2 cellular contexts compared by ENCODE assay signal in genomic region chr16:88441460-88441859, GRCh38.
TF ChIP-seq lines count a peak whose summit lies in the region.

No MANE protein-coding gene starts in this region.

TF ChIP-seq in HepG2, 621 proteins besides CTCF, POLR2A, EP300 and RAD21:
- TF ChIP-seq ZBTB33 (CRISPR knock-in tag; IDR thresholded peaks at IDR 0.05): peak; percentile 58; the same call in 1 of the 2 replicates
- TF ChIP-seq ATF5 (CRISPR knock-in tag; IDR thresholded peaks at IDR 0.05; ENCODE audit: low read depth): no peak
- 0 out of 2 replicates have a peak, but pooled peaks have one; percentile 12 for TF ChIP-seq RXRA (CRISPR knock-in tag; IDR thresholded peaks at IDR 0.05)

TF ChIP-seq in H1, 55 proteins besides CTCF, POLR2A, EP300 and RAD21:
- TF ChIP-seq RXRA (IDR thresholded peaks at IDR 0.05; ENCODE audit: insufficient read depth, low read depth, low read length) (no peak), MAX (IDR thresholded peaks at IDR 0.05) (no peak), ATF2 (IDR thresholded peaks at IDR 0.05; ENCODE audit: low read length) (no peak), RBBP5 (IDR thresholded peaks at IDR 0.05; ENCODE audit: borderline replicate concordance, low read depth, low read length) (no peak), TBP (IDR thresholded peaks at IDR 0.05; ENCODE audit: low read depth, low read length) (no peak), SAP30 (IDR thresholded peaks at IDR 0.05; ENCODE audit: insufficient read depth, insufficient replicate concordance, low read length) (no peak), CEBPB (IDR thresholded peaks at IDR 0.05; ENCODE audit: low read depth, low read length) (no peak), SP1 (IDR thresholded peaks at IDR 0.05; ENCODE audit: low read depth, low read length) (no peak), POLR2AphosphoS5 (IDR thresholded peaks at IDR 0.05; ENCODE audit: low read depth, low read length) (no peak), BRCA1 (IDR thresholded peaks at IDR 0.05; ENCODE audit: low read depth, low read length) (no peak), TCF12 (IDR thresholded peaks at IDR 0.05; ENCODE audit: low read depth, low read length) (no peak), POU5F1 (IDR thresholded peaks at IDR 0.05; ENCODE audit: low read depth, low read length) (no peak), NRF1 (IDR thresholded peaks at IDR 0.05; ENCODE audit: low read depth, low read length) (no peak), SIX5 (IDR thresholded peaks at IDR 0.05; ENCODE audit: low read depth, low read length) (no peak), CTBP2 (IDR thresholded peaks at IDR 0.05; ENCODE audit: borderline replicate concordance, insufficient read depth, insufficient read length, low read length) (no peak), TAF1 (IDR thresholded peaks at IDR 0.05; ENCODE audit: low read depth, low read length) (no peak), FOSL1 (IDR thresholded peaks at IDR 0.05; ENCODE audit: insufficient read depth, low read depth, low read length) (no peak), RFX5 (IDR thresholded peaks at IDR 0.05; ENCODE audit: borderline replicate concordance, low read depth, low read length) (no peak)
